Comparison of ENCODE assay signal across 9 cellular contexts in the genomic region with DNA sequence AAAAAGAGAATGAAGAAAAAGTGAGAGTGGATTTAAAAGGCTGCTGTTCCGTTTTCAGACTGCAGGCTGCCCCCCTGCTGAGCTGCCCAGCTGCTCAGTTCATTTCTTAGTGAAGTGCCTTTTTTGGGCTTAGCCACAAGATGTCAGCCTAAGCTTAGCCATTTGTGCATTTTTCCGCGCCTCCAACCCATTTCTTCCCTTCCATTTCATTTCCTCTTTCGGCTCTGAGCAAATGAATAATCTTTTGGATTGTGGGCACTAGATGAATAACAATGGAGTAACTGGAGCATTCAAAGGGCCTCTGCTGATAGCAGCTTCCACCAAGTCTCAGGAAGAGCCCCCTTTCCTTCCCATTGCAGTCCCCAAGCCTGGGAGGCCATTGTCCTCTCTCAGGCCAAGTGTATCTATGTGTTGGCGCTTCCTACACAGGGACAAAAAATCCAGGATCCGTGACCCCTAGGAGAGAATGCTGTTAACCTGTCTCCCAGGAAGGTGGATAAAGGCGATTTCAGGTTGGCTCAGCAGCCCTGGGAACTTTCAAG.
A peak's percentile ranks its signal among the peaks of the same experiment; 100 is the strongest.
DNase-seq lines count a peak whose midpoint lies in the region; ATAC-seq, FAIRE-seq and TF ChIP-seq lines count a peak whose summit lies in the region.
"Had no signal": no experiment of that assay in that cellular context is flagged by ENCODE, and none has a peak within 500 bp of the region (broad histone marks: within the 10 kb centered on the region; RNA-seq: fewer than 3 reads in every experiment).

No MANE protein-coding gene starts in this region.

- FAIRE-seq in K562 (lab: Jason Lieb, UNC): no peak

- peak; percentile 37 to 63 (median 62); a peak in 4 of 6 replicates for TF ChIP-seq CTCF in K562 (IDR thresholded peaks at IDR 0.05 in 2 of 3, conservative IDR thresholded peaks at IDR 0.05 in 1 of 3; ENCODE audit: insufficient read depth in 2 of 3, low read depth in 1 of 3, low read length in 3 of 3)

- no peaks in the 10 kb centered on the region for H3K4me1 Mint-ChIP-seq in activated naive CD4-positive, alpha-beta T cell treated with anti-CD3 and anti-CD28 coated beads for 36 hours (ENCODE audit: low read depth)

- no peaks in the 10 kb centered on the region for H3K9me3 Mint-ChIP-seq in activated naive CD4-positive, alpha-beta T cell treated with anti-CD3 and anti-CD28 coated beads for 36 hours

- CTCF ChIA-PET in activated naive CD4-positive, alpha-beta T cell treated with anti-CD3 and anti-CD28 coated beads for 36 hours (lab: Charles Lee): interaction anchor here (0.7 to 1.8 kb wide), 14 partner anchors 9 to 621 kb away, joined by 3 to 9 read pairs (median 4); no protein-coding TSS in a partner anchor
- CTCF ChIA-PET in K562 (lab: Yijun Ruan, JAX; ENCODE audit: low intra/inter-chr PET ratio): interaction anchor here (1.8 kb wide), 1 partner anchor 181 kb away, joined by 7 read pairs; no protein-coding TSS in a partner anchor

- no peak overlapping the region for H2AFZ ChIP-seq in K562 (ENCODE audit: low read depth, low read length)

- ATAC-seq in GM21786 (IDR thresholded peaks at IDR 0.05; ENCODE audit: unreplicated experiment): peak; percentile 97
- no peak for ATAC-seq in K562

- no peak overlapping the region for H3K4me3 Mint-ChIP-seq in activated naive CD4-positive, alpha-beta T cell treated with anti-CD3 and anti-CD28 coated beads for 36 hours

- H3K27me3 ChIP-seq in K562 (ENCODE audit: control insufficient read depth in 2 of 2, insufficient read depth in 2 of 2, low read length in 2 of 2) (no peaks in the 10 kb centered on the region), iPS DF 6.9 (ENCODE audit: control insufficient read depth, insufficient read depth, low read length) (no peaks in the 10 kb centered on the region)

- DNase-seq in activated naive CD4-positive, alpha-beta T cell treated with anti-CD3 and anti-CD28 coated beads for 36 hours: peak; percentile 48
- DNase-seq in activated naive CD4-positive, alpha-beta T cell treated with Interleukin-2 at 50 U/mL for 16 hours: no peak
- DNase-seq in HUDEP-2 (lab: John Stamatoyannopoulos, UW; ENCODE audit: unreplicated experiment in 76 of 76): peak in 46 of 76 experiments; percentile 0 to 68 (median 17)
- peak; percentile 73 for DNase-seq in NOMO-1 treated with dmso at 0.1 percent for 144 hours (lab: John Stamatoyannopoulos, UW; ENCODE audit: unreplicated experiment)
- peak; percentile 7 to 24 (median 18) for DNase-seq in K562 (ENCODE audit: extremely low read depth in 1 of 4, low spot score in 3 of 4)
- DNase-seq in iPS DF 6.9 (ENCODE audit: low read depth, low spot score): peak; percentile 52
- peak; percentile 68 for DNase-seq in smooth muscle cell of the brain vasculature (ENCODE audit: low read depth, low spot score)

- intact Hi-C loops in activated naive CD4-positive, alpha-beta T cell treated with anti-CD3 and anti-CD28 coated beads for 36 hours (cut with micrococcal nuclease): loop anchor here (1.0 to 2.0 kb wide), 5 partner anchors 41 to 621 kb away; no protein-coding TSS in a partner anchor
- intact Hi-C loops in K562 (cut with micrococcal nuclease): loop anchor here (10.0 kb wide), 1 partner anchor 180 kb away; no protein-coding TSS in a partner anchor

- H3K79me2 ChIP-seq in K562 (ENCODE audit: control insufficient read depth, insufficient read depth, low read length): no peaks in the 10 kb centered on the region

- TF ChIP-seq RAD21 in K562 (CRISPR knock-in tag; conservative IDR thresholded peaks at IDR 0.05 in 1 of 2, IDR thresholded peaks at IDR 0.05 in 1 of 2): peak; percentile 60 to 61

- no peak overlapping the region for H3K27ac Mint-ChIP-seq in activated naive CD4-positive, alpha-beta T cell treated with anti-CD3 and anti-CD28 coated beads for 36 hours

- POLR2A ChIA-PET in K562 (lab: Yijun Ruan, JAX): no interaction called here

- no peak overlapping the region for H3K4me3 ChIP-seq in K562
- no peak overlapping the region for H3K4me3 ChIP-seq in iPS DF 6.9 (ENCODE audit: low read length)
- H3K4me3 ChIP-seq: skin epidermis had no signal

- no peak overlapping the region for H3K4me2 ChIP-seq in K562 (ENCODE audit: insufficient read depth, low read length)

- no peaks in the 10 kb centered on the region for H3K9me1 ChIP-seq in K562 (ENCODE audit: control insufficient read depth, insufficient read depth, low read length)

- no peaks in the 10 kb centered on the region for H3K36me3 Mint-ChIP-seq in activated naive CD4-positive, alpha-beta T cell treated with anti-CD3 and anti-CD28 coated beads for 36 hours (ENCODE audit: low read depth)

- no peak overlapping the region for H3K9ac ChIP-seq in K562 (ENCODE audit: insufficient read depth in 1 of 2, low read depth in 2 of 2, low read length in 2 of 2)

- H3K36me3 ChIP-seq in K562 (ENCODE audit: control insufficient read depth, insufficient read depth, low read length) (no peaks in the 10 kb centered on the region), iPS DF 6.9 (ENCODE audit: control insufficient read depth, insufficient read depth, low read length) (no peaks in the 10 kb centered on the region)

- BruUV-seq in K562 (replicated peaks; lab: Mats Ljungman, UMichigan): no TSS peak

- H3K27me3 Mint-ChIP-seq in activated naive CD4-positive, alpha-beta T cell treated with anti-CD3 and anti-CD28 coated beads for 36 hours (ENCODE audit: low read depth): peaks cover 10% of the 10 kb centered on the region

- H3K4me1 ChIP-seq in K562 (replicated peaks in 1 of 2; ENCODE audit: control insufficient read depth in 2 of 2, insufficient read depth in 2 of 2, low read length in 2 of 2): no peaks in the 10 kb centered on the region
- H3K4me1 ChIP-seq in iPS DF 6.9 (ENCODE audit: control insufficient read depth, insufficient read depth, low read length): peaks cover 4% of the 10 kb centered on the region

- H3K9me3 ChIP-seq in K562 (replicated peaks; ENCODE audit: control insufficient read depth, insufficient read depth, low read depth, low read length): no peaks in the 10 kb centered on the region
- H3K9me3 ChIP-seq in iPS DF 6.9 (ENCODE audit: control insufficient read depth, insufficient read depth, low read length): no peaks in the 10 kb centered on the region

- no peaks in the 10 kb centered on the region for H4K20me1 ChIP-seq in K562 (replicated peaks; ENCODE audit: control insufficient read depth, insufficient read depth, low read length)

- TF ChIP-seq POLR2A in K562 (conservative IDR thresholded peaks at IDR 0.05): no peak

- WGBS in K562 (ENCODE audit: insufficient coverage, low coverage, missing lambda C conversion rate): 0% methylated on average over 4 of the region's 7 CpGs
- no CpG with 5 or more reads among the region's 7 CpGs for WGBS in iPS DF 6.9 (ENCODE audit: insufficient coverage, insufficient read length)

- H3K27ac ChIP-seq in K562 (ENCODE audit: extremely low read depth, low read depth, low read length) (no peak overlapping the region), iPS DF 6.9 (ENCODE audit: low read length) (no peak overlapping the region)
- H3K27ac ChIP-seq: skin epidermis had no signal

- in situ Hi-C loops in K562 (cut with MboI): no loop called here

- no peak for TF ChIP-seq EP300 in K562 (IDR thresholded peaks at IDR 0.05; ENCODE audit: low read length)

TF ChIP-seq in K562, 482 proteins besides CTCF, POLR2A, EP300 and RAD21:
- TF ChIP-seq, protein P1, sequence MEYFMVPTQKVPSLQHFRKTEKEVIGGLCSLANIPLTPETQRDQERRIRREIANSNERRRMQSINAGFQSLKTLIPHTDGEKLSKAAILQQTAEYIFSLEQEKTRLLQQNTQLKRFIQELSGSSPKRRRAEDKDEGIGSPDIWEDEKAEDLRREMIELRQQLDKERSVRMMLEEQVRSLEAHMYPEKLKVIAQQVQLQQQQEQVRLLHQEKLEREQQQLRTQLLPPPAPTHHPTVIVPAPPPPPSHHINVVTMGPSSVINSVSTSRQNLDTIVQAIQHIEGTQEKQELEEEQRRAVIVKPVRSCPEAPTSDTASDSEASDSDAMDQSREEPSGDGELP (CRISPR knock-in tag; IDR thresholded peaks at IDR 0.05; ENCODE audit: borderline replicate concordance): peak; percentile 52
- no peak for TF ChIP-seq PHF8 (IDR thresholded peaks at IDR 0.05; ENCODE audit: borderline replicate concordance, low read length)
